ENCODE assay signal across 1 cellular context in the genomic region with DNA sequence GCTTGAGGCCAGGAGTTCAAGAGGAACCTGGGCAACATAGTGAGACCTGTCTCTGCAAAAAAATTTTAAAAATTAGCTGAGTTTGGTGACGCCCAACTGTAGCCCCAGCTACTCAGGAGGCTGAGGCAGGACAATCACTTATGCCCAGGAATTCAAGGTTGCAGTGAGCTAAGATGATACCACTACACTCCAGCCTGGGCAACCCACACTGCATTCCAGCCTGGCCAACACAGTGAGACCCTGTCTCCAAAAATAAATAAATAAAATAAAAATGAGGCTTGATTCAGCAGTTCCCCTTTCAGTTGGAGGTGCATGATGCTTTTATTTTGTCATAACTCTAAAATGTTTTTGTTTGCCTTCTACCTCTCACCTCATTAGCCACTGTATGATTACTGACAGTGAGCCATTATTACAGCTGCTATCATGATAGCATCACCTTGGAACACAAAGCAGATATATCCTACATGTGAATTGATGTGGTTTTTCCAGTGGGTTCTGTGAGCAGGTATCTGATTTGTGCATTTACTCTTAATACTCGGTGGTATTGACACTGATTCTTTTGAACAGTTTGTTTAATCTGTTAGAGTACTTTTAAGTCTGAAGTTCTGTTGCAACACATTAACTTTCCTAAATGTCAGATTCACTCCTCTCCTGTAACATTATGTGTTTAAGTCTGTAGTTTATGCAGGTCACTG.
TF ChIP-seq lines count a peak whose summit lies in the region.

No MANE protein-coding gene starts in this region.

TF ChIP-seq in K562, 482 proteins besides CTCF, POLR2A, EP300 and RAD21:
- TF ChIP-seq FOXA3 (CRISPR knock-in tag; conservative IDR thresholded peaks at IDR 0.05 in 1 of 2, IDR thresholded peaks at IDR 0.05 in 1 of 2) (no peak), ZNF121 (CRISPR knock-in tag; conservative IDR thresholded peaks at IDR 0.05) (peak; percentile 59)
